12 cellular contexts compared by ENCODE assay signal in genomic region chr7:76996932-76997331, GRCh38. TPM values are rescaled to one million over a fixed set of nuclear protein-coding genes. Genes with fewer than 3 reads are reported as not detected.
"Had no signal": no experiment of that assay in that cellular context is flagged by ENCODE, and none has a peak within 500 bp of the region (broad histone marks: within the 10 kb centered on the region; RNA-seq: fewer than 3 reads in every experiment).

No MANE protein-coding gene starts in this region.

RNA-seq across cellular contexts. Expression of gene SPDYE17, which starts 35.2 kb away (rescaled TPM):
- total RNA-seq: activated CD4-positive, alpha-beta T cell treated with anti-CD3 and anti-CD28 coated beads, Interleukin-2, amount 10 ng/mL, durations not matched to agents 7 days and 5 days; activated CD8-positive, alpha-beta T cell treated with anti-CD3 and anti-CD28 coated beads, Interleukin-2, amount 10 ng/mL, durations not matched to agents 7 days and 5 days; chondrocyte; epithelial cell of proximal tubule; fibroblast of villous mesenchyme; left lung; lung microvascular endothelial cell; mesothelial cell of epicardium; subcutaneous adipose tissue; T-helper 2 cell treated with Interferon-gamma antibody and Interleukin-4, amounts not matched to agents 100 ng/mL and 5 ng/mL, for 36 hours; thyroid gland had no signal
- polyA plus RNA-seq: SK-N-SH had no signal
